In genomic region chr5:95606419-95606818, GRCh38 we compare ENCODE assay signal across 10 cellular contexts. TPM values are rescaled to one million over a fixed set of nuclear protein-coding genes. Genes with fewer than 3 reads are reported as not detected.
"Had no signal": no experiment of that assay in that cellular context is flagged by ENCODE, and none has a peak within 500 bp of the region (broad histone marks: within the 10 kb centered on the region; RNA-seq: fewer than 3 reads in every experiment).

No MANE protein-coding gene starts in this region.

- FAIRE-seq: HepG2 had no signal

- H3K27ac ChIP-seq: GM23248, HL-60 had no signal

- H3K4me1 ChIP-seq: HAP-1 had no signal

- ATAC-seq: HCT116, HepG2 had no signal

- H3K4me3 ChIP-seq: GM23248, HAP-1 had no signal

- DNase-seq: GM23248, GOT3, H7, HFFc6 had no signal

- H3K9me3 Mint-ChIP-seq: HFFc6 had no signal

- H2AFZ ChIP-seq: GM23248 had no signal

- H3K9me3 ChIP-seq: HAP-1 had no signal

- H3K9ac ChIP-seq: GM23248 had no signal

- H3K36me3 ChIP-seq: HAP-1 had no signal

- H3K4me3 Mint-ChIP-seq: HFFc6 had no signal

- H3K27ac Mint-ChIP-seq: HFFc6 had no signal

RNA-seq across cellular contexts. Expression of gene GPR150, which starts 13.5 kb away (rescaled TPM):
- total RNA-seq: H4, H7, HepG2, HT1080 had no signal
